In genomic region chr12:49548822-49549648, GRCh38 we compare ENCODE assay signal across 8 cellular contexts. TPM values are rescaled to one million over a fixed set of nuclear protein-coding genes. Genes with fewer than 3 reads are reported as not detected.
DNase-seq lines count a peak whose midpoint lies in the region; ATAC-seq and TF ChIP-seq lines count a peak whose summit lies in the region.

No MANE protein-coding gene starts in this region.

- ATAC-seq in HG02571 (IDR thresholded peaks at IDR 0.05; ENCODE audit: unreplicated experiment): no peak
- no peak for ATAC-seq in HG02588 (IDR thresholded peaks at IDR 0.05; ENCODE audit: unreplicated experiment)

- no peaks in the 10 kb centered on the region for H3K9me3 Mint-ChIP-seq in activated CD4-positive, alpha-beta T cell treated with anti-CD3 and anti-CD28 coated beads, Interleukin-2, amount 10 ng/mL, durations not matched to agents 7 days and 5 days
- no peaks in the 10 kb centered on the region for H3K9me3 Mint-ChIP-seq in progenitor cell of endocrine pancreas (ENCODE audit: low read depth)

- POLR2A ChIA-PET in activated CD4-positive, alpha-beta T cell treated with anti-CD3 and anti-CD28 coated beads, Interleukin-2, amount 10 ng/mL, durations not matched to agents 7 days and 5 days (lab: Charles Lee): no interaction called here

- peak overlapping the region; percentile 55 for H3K4me3 Mint-ChIP-seq in activated CD4-positive, alpha-beta T cell treated with anti-CD3 and anti-CD28 coated beads, Interleukin-2, amount 10 ng/mL, durations not matched to agents 7 days and 5 days
- no peak overlapping the region for H3K4me3 Mint-ChIP-seq in progenitor cell of endocrine pancreas (ENCODE audit: low read depth)

- CTCF ChIA-PET in activated CD4-positive, alpha-beta T cell treated with anti-CD3 and anti-CD28 coated beads, Interleukin-2, amount 10 ng/mL, durations not matched to agents 7 days and 5 days (lab: Charles Lee): interaction anchor here (0.6 to 1.4 kb wide), 3 partner anchors 12 to 183 kb away, joined by 3 read pairs; no protein-coding TSS in a partner anchor

- DNase-seq in EH (ENCODE audit: low read depth): peak; percentile 21
- no peak for DNase-seq in activated CD4-positive, alpha-beta T cell treated with anti-CD3 and anti-CD28 coated beads, Interleukin-2, amount 10 ng/mL, durations not matched to agents 7 days and 5 days
- peak; percentile 17 for DNase-seq in fibroblast of villous mesenchyme (ENCODE audit: low read depth)
- no peak for DNase-seq in progenitor cell of endocrine pancreas (ENCODE audit: low spot score, unreplicated experiment)
- DNase-seq in HK-2 (ENCODE audit: unreplicated experiment): no peak
- DNase-seq in SHP77 (lab: John Stamatoyannopoulos, UW): no peak

- peaks cover 29% of the 10 kb centered on the region for H3K27me3 Mint-ChIP-seq in activated CD4-positive, alpha-beta T cell treated with anti-CD3 and anti-CD28 coated beads, Interleukin-2, amount 10 ng/mL, durations not matched to agents 7 days and 5 days
- peaks cover 33% of the 10 kb centered on the region for H3K27me3 Mint-ChIP-seq in progenitor cell of endocrine pancreas

- peaks cover 7% of the 10 kb centered on the region for H3K4me1 Mint-ChIP-seq in activated CD4-positive, alpha-beta T cell treated with anti-CD3 and anti-CD28 coated beads, Interleukin-2, amount 10 ng/mL, durations not matched to agents 7 days and 5 days
- peaks cover 36% of the 10 kb centered on the region for H3K4me1 Mint-ChIP-seq in progenitor cell of endocrine pancreas (ENCODE audit: low read depth)

- peak overlapping the region; percentile 35 for H3K4me3 ChIP-seq in fibroblast of villous mesenchyme (ENCODE audit: low read depth, low read length)

- peak overlapping the region; percentile 65 for H3K27ac Mint-ChIP-seq in activated CD4-positive, alpha-beta T cell treated with anti-CD3 and anti-CD28 coated beads, Interleukin-2, amount 10 ng/mL, durations not matched to agents 7 days and 5 days
- no peak overlapping the region for H3K27ac Mint-ChIP-seq in progenitor cell of endocrine pancreas

- H3K36me3 Mint-ChIP-seq in activated CD4-positive, alpha-beta T cell treated with anti-CD3 and anti-CD28 coated beads, Interleukin-2, amount 10 ng/mL, durations not matched to agents 7 days and 5 days (ENCODE audit: low read depth): no peaks in the 10 kb centered on the region
- H3K36me3 Mint-ChIP-seq in progenitor cell of endocrine pancreas (ENCODE audit: insufficient read depth): peaks cover 8% of the 10 kb centered on the region

- TF ChIP-seq CTCF in fibroblast of villous mesenchyme (IDR thresholded peaks at IDR 0.05; ENCODE audit: insufficient read depth, low read depth, low read length) (peak; percentile 52), progenitor cell of endocrine pancreas (IDR thresholded peaks at IDR 0.05; ENCODE audit: unreplicated experiment) (peak; percentile 47)

RNA-seq across cellular contexts. Expression of gene KCNH3, which starts 10.2 kb away (rescaled TPM):
- total RNA-seq in activated CD4-positive, alpha-beta T cell treated with anti-CD3 and anti-CD28 coated beads, Interleukin-2, amount 10 ng/mL, durations not matched to agents 7 days and 5 days: 1 to 10 TPM; 1.9 to 2.3 TPM
- total RNA-seq in fibroblast of villous mesenchyme (under 0.01 TPM in 2 replicates), progenitor cell of endocrine pancreas (29.2 and 31.9 TPM in 2 replicates)

RNA-seq across cellular contexts. Expression of gene MCRS1, which starts 18.9 kb away (rescaled TPM):
- 10 to 100 TPM; 85.3 to 89.2 TPM for total RNA-seq in activated CD4-positive, alpha-beta T cell treated with anti-CD3 and anti-CD28 coated beads, Interleukin-2, amount 10 ng/mL, durations not matched to agents 7 days and 5 days
- total RNA-seq in fibroblast of villous mesenchyme (47.5 and 61.5 TPM in 2 replicates), progenitor cell of endocrine pancreas (88.1 and 92.6 TPM in 2 replicates)

RNA-seq across cellular contexts. Expression of gene FAM186B, which starts 56.4 kb away (rescaled TPM):
- under 1 TPM; 0.15 TPM for total RNA-seq in activated CD4-positive, alpha-beta T cell treated with anti-CD3 and anti-CD28 coated beads, Interleukin-2, amount 10 ng/mL, durations not matched to agents 7 days and 5 days
- total RNA-seq in fibroblast of villous mesenchyme (under 0.01 TPM in 2 replicates), progenitor cell of endocrine pancreas (0.20 and 0.24 TPM in 2 replicates)

Comparison
In these comparisons a context has a peak if more than half of its experiments do, and no peak if none do; other contexts are left out.
1. DNase-seq: peak in EH (single experiment) and fibroblast of villous mesenchyme (single experiment); none in activated CD4-positive, alpha-beta T cell treated with anti-CD3 and anti-CD28 coated beads, Interleukin-2, amount 10 ng/mL, durations not matched to agents 7 days and 5 days (single experiment), progenitor cell of endocrine pancreas (single experiment), HK-2 (single experiment) and SHP77 (0 of 2).